13 cellular contexts compared by ENCODE assay signal in the genomic region with DNA sequence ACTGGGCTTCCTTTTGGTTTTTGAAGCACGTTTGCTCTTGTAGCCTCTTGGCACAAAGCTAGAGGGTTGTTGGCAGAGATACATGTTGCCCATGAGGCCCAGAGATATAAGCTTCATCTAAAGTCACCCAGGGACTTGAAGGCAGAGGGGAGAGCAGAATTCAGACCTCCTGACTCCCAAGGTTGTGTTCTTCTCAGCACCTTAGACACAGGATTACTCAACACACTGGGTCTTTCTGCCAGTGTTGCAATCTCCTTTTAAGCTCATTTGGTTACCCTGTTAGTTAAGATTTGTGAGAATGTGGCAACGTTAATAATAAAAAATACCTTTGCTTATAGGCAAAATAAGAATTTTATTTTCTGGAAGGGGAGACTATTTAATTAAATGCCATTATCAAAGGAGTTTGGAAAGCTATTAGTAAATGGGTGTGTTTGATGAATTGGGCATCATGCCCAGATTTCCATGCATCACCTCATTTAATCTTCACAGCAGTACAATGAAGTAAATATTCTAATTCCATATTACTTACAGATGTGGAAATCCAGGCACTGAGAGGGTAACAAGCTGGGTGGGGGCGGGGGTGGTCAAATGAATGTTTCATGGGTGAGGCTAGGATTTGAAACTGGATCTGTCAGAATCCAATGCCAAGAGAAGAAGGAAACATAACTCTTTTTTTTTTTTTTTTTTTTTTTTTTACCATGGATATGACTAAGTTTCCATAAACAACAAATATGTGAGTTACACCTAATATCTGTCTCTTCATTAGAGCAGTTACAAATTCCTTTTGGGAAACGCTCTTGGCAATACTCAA.
DNase-seq lines count a peak whose midpoint lies in the region; ATAC-seq, FAIRE-seq and TF ChIP-seq lines count a peak whose summit lies in the region.
"Had no signal": no experiment of that assay in that cellular context is flagged by ENCODE, and none has a peak within 500 bp of the region (broad histone marks: within the 10 kb centered on the region; RNA-seq: fewer than 3 reads in every experiment).

No MANE protein-coding gene starts in this region.

- no peak for TF ChIP-seq RAD21 in A549 (conservative IDR thresholded peaks at IDR 0.05 in 1 of 2, IDR thresholded peaks at IDR 0.05 in 1 of 2)

- no peak for TF ChIP-seq EP300 in A549 (IDR thresholded peaks at IDR 0.05)

- no peaks in the 10 kb centered on the region for H3K27me3 ChIP-seq in ascending aorta
- H3K27me3 ChIP-seq in left ventricle myocardium inferior (ENCODE audit: low read depth), result no peaks in the 10 kb centered on the region
- H3K27me3 ChIP-seq: BLaER1 treated with 17β-estradiol and CSF1 and Interleukin-3, amounts not matched to agents 10 nM and 100 nM; spleen had no signal

- no peak for TF ChIP-seq POLR2A in A549 (IDR thresholded peaks at IDR 0.05; ENCODE audit: low read length)

- H3K27ac Mint-ChIP-seq in HFFc6, result peak overlapping the region; percentile 1; the same call in 1 of the 2 replicates
- H3K27ac Mint-ChIP-seq: stimulated activated memory B cell treated with anti-CD40 and anti-IgM and Interleukin-4, amounts not matched to agents 10 μg/mL and 1 μg/mL and 100 μg/mL, for 72 hours had no signal

- peaks cover 36% of the 10 kb centered on the region for H3K4me1 Mint-ChIP-seq in HFFc6 (ENCODE audit: low read depth)
- H3K4me1 Mint-ChIP-seq in activated T-cell treated with anti-CD3 and anti-CD28 coated beads, Interleukin-2, amount 50 U/mL, for 4 hours (ENCODE audit: low read depth), result no peaks in the 10 kb centered on the region
- H3K4me1 Mint-ChIP-seq: stimulated activated memory B cell treated with anti-CD40 and anti-IgM and Interleukin-4, amounts not matched to agents 10 μg/mL and 1 μg/mL and 100 μg/mL, for 72 hours had no signal

- no peaks in the 10 kb centered on the region for H3K36me3 Mint-ChIP-seq in HFFc6 (ENCODE audit: low read depth)
- no peaks in the 10 kb centered on the region for H3K36me3 Mint-ChIP-seq in activated T-cell treated with anti-CD3 and anti-CD28 coated beads, Interleukin-2, amount 50 U/mL, for 4 hours (ENCODE audit: insufficient read depth)
- H3K36me3 Mint-ChIP-seq: stimulated activated memory B cell treated with anti-CD40 and anti-IgM and Interleukin-4, amounts not matched to agents 10 μg/mL and 1 μg/mL and 100 μg/mL, for 72 hours had no signal

- TF ChIP-seq CTCF in A549 (IDR thresholded peaks at IDR 0.05), result no peak
- TF ChIP-seq CTCF in HFFc6 (IDR thresholded peaks at IDR 0.05), result no peak
- TF ChIP-seq CTCF in ascending aorta (IDR thresholded peaks at IDR 0.05), result no peak
- TF ChIP-seq CTCF in left ventricle myocardium inferior (IDR thresholded peaks at IDR 0.05; ENCODE audit: borderline replicate concordance), result no peak
- no peak for TF ChIP-seq CTCF in GM20000 (IDR thresholded peaks at IDR 0.05; ENCODE audit: extremely low read depth, missing control alignments)

- DNase-seq in A549 (ENCODE audit: low read depth in 1 of 2, low spot score in 1 of 2), result peak in 1 of 2 experiments; percentile 16
- peak; percentile 15 for DNase-seq in HFFc6
- no peak for DNase-seq in ascending aorta (ENCODE audit: low spot score in 2 of 2)
- DNase-seq in left ventricle myocardium inferior, result no peak
- no peak for DNase-seq in activated T-cell treated with anti-CD3 and anti-CD28 coated beads, Interleukin-2, amount 50 U/mL, for 4 hours
- DNase-seq in GM20000 (ENCODE audit: low spot score), result no peak
- DNase-seq in NCI-H2107 (lab: John Stamatoyannopoulos, UW), result no peak
- DNase-seq: Kasumi-1, spleen had no signal

- peak overlapping the region; percentile 42 for H3K4me2 ChIP-seq in A549
- H3K4me2 ChIP-seq: BLaER1 treated with 17β-estradiol and CSF1 and Interleukin-3, amounts not matched to agents 10 nM and 100 nM had no signal

- H3K9me3 ChIP-seq in A549 (no peaks in the 10 kb centered on the region), ascending aorta (no peaks in the 10 kb centered on the region), left ventricle myocardium inferior (replicated peaks) (no peaks in the 10 kb centered on the region)
- H3K9me3 ChIP-seq: spleen had no signal

- CTCF ChIA-PET in A549 (lab: Yijun Ruan, JAX), result interaction anchor here (0.5 to 1.7 kb wide), 4 partner anchors 9 to 249 kb away, joined by 3 to 7 read pairs (median 4); no protein-coding TSS in a partner anchor

- H3K27me3 Mint-ChIP-seq in HFFc6 (ENCODE audit: insufficient read depth), result no peaks in the 10 kb centered on the region
- no peaks in the 10 kb centered on the region for H3K27me3 Mint-ChIP-seq in activated T-cell treated with anti-CD3 and anti-CD28 coated beads, Interleukin-2, amount 50 U/mL, for 4 hours (ENCODE audit: low read depth)
- H3K27me3 Mint-ChIP-seq: stimulated activated memory B cell treated with anti-CD40 and anti-IgM and Interleukin-4, amounts not matched to agents 10 μg/mL and 1 μg/mL and 100 μg/mL, for 72 hours had no signal

- ATAC-seq in A549, result 0 out of 6 replicates have a peak, but pooled peaks of 1 of the 2 experiments have one; percentile 54
- ATAC-seq in HG03175 (IDR thresholded peaks at IDR 0.05; ENCODE audit: unreplicated experiment), result no peak
- no peak for ATAC-seq in activated T-cell treated with anti-CD3 and anti-CD28 coated beads, Interleukin-2, amount 50 U/mL, for 4 hours
- ATAC-seq: stimulated activated memory B cell treated with anti-CD40 and anti-IgM and Interleukin-4, amounts not matched to agents 10 μg/mL and 1 μg/mL and 100 μg/mL, for 72 hours had no signal

- H3K4me3 ChIP-seq in A549 (no peak overlapping the region), ascending aorta (no peak overlapping the region), left ventricle myocardium inferior (no peak overlapping the region)
- H3K4me3 ChIP-seq: BLaER1 treated with 17β-estradiol and CSF1 and Interleukin-3, amounts not matched to agents 10 nM and 100 nM; spleen had no signal

- H3K36me3 ChIP-seq in ascending aorta (peaks cover 13 to 58% of the 10 kb centered on the region in 2 donors), left ventricle myocardium inferior (peaks cover 14% of the 10 kb centered on the region)
- H3K36me3 ChIP-seq: BLaER1 treated with 17β-estradiol and CSF1 and Interleukin-3, amounts not matched to agents 10 nM and 100 nM had no signal

- peaks cover 21% of the 10 kb centered on the region for H3K4me1 ChIP-seq in A549
- peaks cover 0 to 28% of the 10 kb centered on the region in 2 donors for H3K4me1 ChIP-seq in ascending aorta
- H3K4me1 ChIP-seq in left ventricle myocardium inferior, result peaks cover 22% of the 10 kb centered on the region
- H3K4me1 ChIP-seq: BLaER1 treated with 17β-estradiol and CSF1 and Interleukin-3, amounts not matched to agents 10 nM and 100 nM; spleen had no signal

- intact Hi-C loops in ascending aorta (cut with DNase I) (no loop called here), left ventricle myocardium inferior (cut with micrococcal nuclease) (no loop called here)

- H3K9me3 Mint-ChIP-seq in HFFc6, result no peaks in the 10 kb centered on the region
- no peaks in the 10 kb centered on the region for H3K9me3 Mint-ChIP-seq in activated T-cell treated with anti-CD3 and anti-CD28 coated beads, Interleukin-2, amount 50 U/mL, for 4 hours

- POLR2A ChIA-PET in A549 (lab: Yijun Ruan, JAX), result no interaction called here

- H3K27ac ChIP-seq in A549, result peak overlapping the region; percentile 13 to 28; a peak in 1 of 6 replicates
- H3K27ac ChIP-seq in ascending aorta, result peak overlapping the region; percentile 59 to 62
- H3K27ac ChIP-seq in left ventricle myocardium inferior (replicated peaks), result peak overlapping the region; percentile 27
- H3K27ac ChIP-seq: BLaER1 treated with 17β-estradiol and CSF1 and Interleukin-3, amounts not matched to agents 10 nM and 100 nM; spleen had no signal

- 40% methylated on average over 4 of the region's 4 CpGs for WGBS in A549 (ENCODE audit: missing lambda C conversion rate)

- FAIRE-seq in A549 (lab: Jason Lieb, UNC), result no peak
- FAIRE-seq: endometrium had no signal

- H3K4me3 Mint-ChIP-seq in HFFc6, result no peak overlapping the region
- H3K4me3 Mint-ChIP-seq in activated T-cell treated with anti-CD3 and anti-CD28 coated beads, Interleukin-2, amount 50 U/mL, for 4 hours, result no peak overlapping the region
- H3K4me3 Mint-ChIP-seq: stimulated activated memory B cell treated with anti-CD40 and anti-IgM and Interleukin-4, amounts not matched to agents 10 μg/mL and 1 μg/mL and 100 μg/mL, for 72 hours had no signal

TF ChIP-seq in A549, 52 proteins besides CTCF, POLR2A, EP300 and RAD21:
- TF ChIP-seq CEBPB (IDR thresholded peaks at IDR 0.05), result peak; percentile 46 to 75; a peak in 2 of 4 replicates
- no peak for TF ChIP-seq GATA3 (IDR thresholded peaks at IDR 0.05; ENCODE audit: borderline replicate concordance)
TF ChIP-seq in A549: peak in this region for 1.
